ENCODE assay signal across 34 cellular contexts in the genomic region with DNA sequence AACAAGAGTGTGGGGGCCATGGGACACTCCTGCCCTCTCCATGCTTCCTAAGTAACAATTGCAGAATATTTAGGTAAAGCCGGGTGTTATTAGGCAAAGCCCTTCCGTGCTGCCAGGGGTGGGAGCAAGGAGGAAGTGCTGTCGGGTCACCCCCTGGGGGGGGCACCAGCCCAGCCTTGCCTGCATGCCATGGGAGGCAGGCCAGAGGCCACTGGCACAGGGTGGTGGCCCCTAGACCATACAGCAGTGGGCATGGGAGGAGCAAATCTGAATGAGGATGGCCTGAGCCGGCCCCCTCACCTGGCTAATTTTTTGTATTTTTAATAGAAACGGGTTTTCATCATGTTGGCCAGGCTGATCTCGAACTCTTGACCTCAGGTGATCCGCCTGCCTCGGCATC.
"Had no signal": no experiment of that assay in that cellular context is flagged by ENCODE, and none has a peak within 500 bp of the region (broad histone marks: within the 10 kb centered on the region; RNA-seq: fewer than 3 reads in every experiment).

No MANE protein-coding gene starts in this region.

- H3K9ac ChIP-seq: KMS-11 had no signal

- H3K27ac ChIP-seq: KMS-11 had no signal

- H3K9me3 ChIP-seq: MG63 had no signal

- H3K4me3 ChIP-seq: MG63 had no signal

- DNase-seq: Karpas-422, Kasumi-1, KG1, MG63, MM.1S, MV-4-11, NCI-H1048, NCI-H1092, NCI-H1092 treated with DMSO at 0.1 percent for 48 hours, NCI-H1105, NCI-H1105 treated with DMSO at 0.1 percent for 48 hours, NCI-H1417, NCI-H1417 treated with DMSO at 0.1 percent for 48 hours, NCI-H1436, NCI-H1436 treated with DMSO at 0.1 percent for 48 hours, NCI-H146, NCI-H1694, NCI-H1694 treated with DMSO at 0.1 percent for 48 hours, NCI-H187, NCI-H187 treated with DMSO at 0.1 percent for 48 hours, NCI-H1930, NCI-H2029, NCI-H2029 treated with DMSO at 0.1 percent for 48 hours, NCI-H2081, NCI-H2081 treated with DMSO at 0.1 percent for 48 hours, NCI-H2107, NCI-H2171, NCI-H2171 treated with DMSO at 0.1 percent for 48 hours, NCI-H2227 treated with DMSO at 0.1 percent for 48 hours, NCI-H226, NCI-H345, NCI-H446, NCI-H446 treated with DMSO at 0.1 percent for 48 hours had no signal

- H3K27me3 ChIP-seq: MG63 had no signal

- H3K4me2 ChIP-seq: KMS-11 had no signal

- H3K36me3 ChIP-seq: MG63 had no signal
